ENCODE assay signal across 15 cellular contexts in genomic region chr9:92310562-92310961, GRCh38. TPM values are rescaled to one million over a fixed set of nuclear protein-coding genes. Genes with fewer than 3 reads are reported as not detected.
DNase-seq lines count a peak whose midpoint lies in the region; ATAC-seq and TF ChIP-seq lines count a peak whose summit lies in the region.
"Had no signal": no experiment of that assay in that cellular context is flagged by ENCODE, and none has a peak within 500 bp of the region (broad histone marks: within the 10 kb centered on the region; RNA-seq: fewer than 3 reads in every experiment).

No MANE protein-coding gene starts in this region.

- no peak overlapping the region for H3K56ac ChIP-seq in IMR-90 (ENCODE audit: extremely low read depth, insufficient read depth, low read length)

- H3K36me3 ChIP-seq in IMR-90 (ENCODE audit: control insufficient read depth, insufficient read depth, low read length) = peaks cover 29% of the 10 kb centered on the region
- peaks cover 4% of the 10 kb centered on the region for H3K36me3 ChIP-seq in breast epithelium

- H2AFZ ChIP-seq in IMR-90 (replicated peaks; ENCODE audit: low read length, poor library complexity) = no peak overlapping the region
- H2AFZ ChIP-seq: GM23248 had no signal

- 0 out of 2 replicates have a peak, but pooled peaks cover 6% of the 10 kb centered on the region for H3K9me1 ChIP-seq in IMR-90 (ENCODE audit: insufficient read depth, low read length)

- peaks cover 42% of the 10 kb centered on the region for H3K36me3 Mint-ChIP-seq in memory B cell
- H3K36me3 Mint-ChIP-seq in activated T-helper 2 cell treated with anti-CD3 and anti-CD28 coated beads, Interferon-gamma antibody, Interleukin-2, Interleukin-4, amounts not matched to agents 10 μg/mL and 5 μg/mL and 100 μg/mL, durations not matched to agents 14 hours and 24 hours and 36 hours (ENCODE audit: low read depth) = peaks cover 80% of the 10 kb centered on the region

- H3K4me3 ChIP-seq in IMR-90 (ENCODE audit: insufficient read depth, low read depth, low read length) (no peak overlapping the region), breast epithelium (no peak overlapping the region)
- H3K4me3 ChIP-seq: A549; BLaER1 treated with 17β-estradiol and CSF1 and Interleukin-3, amounts not matched to agents 10 nM and 100 nM; GM23248 had no signal

- no peaks in the 10 kb centered on the region for H3K9me3 Mint-ChIP-seq in memory B cell
- H3K9me3 Mint-ChIP-seq in activated T-helper 2 cell treated with anti-CD3 and anti-CD28 coated beads, Interferon-gamma antibody, Interleukin-2, Interleukin-4, amounts not matched to agents 10 μg/mL and 5 μg/mL and 100 μg/mL, durations not matched to agents 14 hours and 24 hours and 36 hours = no peaks in the 10 kb centered on the region
- H3K9me3 Mint-ChIP-seq: CD4-positive, alpha-beta T cell; IgD-negative memory B cell had no signal

- POLR2A ChIA-PET in IMR-90 (lab: Charles Lee; ENCODE audit: unreplicated experiment) = no interaction called here

- H2BK15ac ChIP-seq in IMR-90 (ENCODE audit: low read depth, low read length) = no peak overlapping the region

- H3K79me1 ChIP-seq in IMR-90 (ENCODE audit: low read depth in 1 of 2, low read length in 2 of 2) = peaks cover 15 to 34% of the 10 kb centered on the region in 2 experiments

- DNase-seq in IMR-90 (peak; percentile 25), epithelial cell of prostate (ENCODE audit: low read depth, low spot score) (no peak), memory B cell (ENCODE audit: low spot score in 2 of 2) (no peak), breast epithelium (ENCODE audit: low spot score in 2 of 2) (no peak), A172 (ENCODE audit: low spot score) (no peak)
- DNase-seq in activated T-helper 2 cell treated with anti-CD3 and anti-CD28 coated beads, Interferon-gamma antibody, Interleukin-2, Interleukin-4, amounts not matched to agents 10 μg/mL and 5 μg/mL and 100 μg/mL, durations not matched to agents 14 hours and 24 hours and 36 hours (ENCODE audit: low spot score) = no peak
- DNase-seq: Caco-2; CD4-positive, alpha-beta T cell; GM23248; HCEC 1CT; KBM-7 had no signal

- H4K8ac ChIP-seq in IMR-90 (ENCODE audit: low read depth in 2 of 2, low read length in 2 of 2) = no peak overlapping the region

- H3K27ac ChIP-seq in IMR-90 (ENCODE audit: insufficient read depth, low read length) (no peak overlapping the region), epithelial cell of prostate (peak overlapping the region; percentile 8), breast epithelium (no peak overlapping the region)
- H3K27ac ChIP-seq: A549; BLaER1 treated with 17β-estradiol and CSF1 and Interleukin-3, amounts not matched to agents 10 nM and 100 nM; GM23248 had no signal

- no peak overlapping the region for H4K91ac ChIP-seq in IMR-90 (ENCODE audit: insufficient read depth, low read depth, low read length)

- H2BK5ac ChIP-seq in IMR-90 (ENCODE audit: low read depth, low read length, poor library complexity, severe bottlenecking) = no peak overlapping the region

- H3K18ac ChIP-seq in IMR-90 (ENCODE audit: low read depth, low read length) = no peak overlapping the region

- ATAC-seq in IMR-90 (ENCODE audit: low read depth) (no peak), memory B cell (ENCODE audit: low read depth) (no peak), HG03565 (IDR thresholded peaks at IDR 0.05; ENCODE audit: unreplicated experiment) (no peak)
- ATAC-seq: A549 had no signal

- peak overlapping the region; percentile 25 for H3K27ac Mint-ChIP-seq in memory B cell
- H3K27ac Mint-ChIP-seq in activated T-helper 2 cell treated with anti-CD3 and anti-CD28 coated beads, Interferon-gamma antibody, Interleukin-2, Interleukin-4, amounts not matched to agents 10 μg/mL and 5 μg/mL and 100 μg/mL, durations not matched to agents 14 hours and 24 hours and 36 hours = no peak overlapping the region
- H3K27ac Mint-ChIP-seq: CD4-positive, alpha-beta T cell; IgD-negative memory B cell had no signal

- H3K9ac ChIP-seq in IMR-90 (ENCODE audit: low read depth, low read length) = no peak overlapping the region
- H3K9ac ChIP-seq: BLaER1 treated with 17β-estradiol and CSF1 and Interleukin-3, amounts not matched to agents 10 nM and 100 nM; GM23248 had no signal

- H2AK9ac ChIP-seq in IMR-90 (replicated peaks; ENCODE audit: low read depth, low read length, poor library complexity) = no peak overlapping the region

- H3K4me2 ChIP-seq in IMR-90 (ENCODE audit: low read depth, low read length) = no peak overlapping the region
- H3K4me2 ChIP-seq: A549 had no signal

- H2BK120ac ChIP-seq in IMR-90 (ENCODE audit: low read depth, low read length) = no peak overlapping the region

- TF ChIP-seq POLR2A in IMR-90 (IDR thresholded peaks at IDR 0.05; ENCODE audit: low read depth, low read length) (no peak), breast epithelium (IDR thresholded peaks at IDR 0.05) (no peak)

- no peak overlapping the region for H3K4me3 Mint-ChIP-seq in memory B cell
- no peak overlapping the region for H3K4me3 Mint-ChIP-seq in activated T-helper 2 cell treated with anti-CD3 and anti-CD28 coated beads, Interferon-gamma antibody, Interleukin-2, Interleukin-4, amounts not matched to agents 10 μg/mL and 5 μg/mL and 100 μg/mL, durations not matched to agents 14 hours and 24 hours and 36 hours (ENCODE audit: low read depth)
- H3K4me3 Mint-ChIP-seq: CD4-positive, alpha-beta T cell; IgD-negative memory B cell had no signal

- intact Hi-C loops in IMR-90 (cut with micrococcal nuclease) = no loop called here
- intact Hi-C loops in breast epithelium (cut with DNase I; ENCODE audit: low total_unique reads) = no loop called here
- intact Hi-C loops in activated T-helper 2 cell treated with anti-CD3 and anti-CD28 coated beads, Interferon-gamma antibody, Interleukin-2, Interleukin-4, amounts not matched to agents 10 μg/mL and 5 μg/mL and 100 μg/mL, durations not matched to agents 14 hours and 24 hours and 36 hours (cut with micrococcal nuclease) = no loop called here

- no peak overlapping the region for H2AK5ac ChIP-seq in IMR-90 (ENCODE audit: low read depth, low read length)

- dilution Hi-C loops in IMR-90 (cut with HindIII; ENCODE audit: low sequenced_read_pairs, unreplicated experiment) = no loop called here

- WGBS in IMR-90 (ENCODE audit: extremely low coverage in 2 of 2, insufficient read length in 1 of 2), 2 experiments = 67% methylated on average over 1 of the region's 3 CpGs; no CpG with 5 or more reads in 1 of the 2 experiments

- no peak for TF ChIP-seq RAD21 in IMR-90 (IDR thresholded peaks at IDR 0.05; ENCODE audit: low read length)

- no peaks in the 10 kb centered on the region; the same call in 1 of the 2 replicates for H4K20me1 ChIP-seq in IMR-90 (ENCODE audit: insufficient read depth, low read length)

- no TSS peak for BruUV-seq in IMR-90 (replicated peaks; lab: Mats Ljungman, UMichigan)

- H3K4ac ChIP-seq in IMR-90 (ENCODE audit: low read depth, low read length) = no peak overlapping the region

- H3K4me1 ChIP-seq in IMR-90 (ENCODE audit: control insufficient read depth, insufficient read depth, low read length) (peaks cover 3% of the 10 kb centered on the region), breast epithelium (no peaks in the 10 kb centered on the region)
- H3K4me1 ChIP-seq: A549, Caco-2 had no signal

- in situ Hi-C loops in IMR-90 (cut with MboI; ENCODE audit: low sequenced_read_pairs) = no loop called here

- no peak overlapping the region for H3K23ac ChIP-seq in IMR-90 (ENCODE audit: low read depth, low read length)

- no peak overlapping the region for H3K14ac ChIP-seq in IMR-90 (replicated peaks; ENCODE audit: low read depth, low read length)

- H3K9me3 ChIP-seq in IMR-90 (ENCODE audit: control insufficient read depth, insufficient read depth, low read length) = no peaks in the 10 kb centered on the region
- no peaks in the 10 kb centered on the region for H3K9me3 ChIP-seq in breast epithelium
- H3K9me3 ChIP-seq: A549, Caco-2 had no signal

- H3K27me3 ChIP-seq in IMR-90 (ENCODE audit: control insufficient read depth, insufficient read depth, low read length) (no peaks in the 10 kb centered on the region), breast epithelium (no peaks in the 10 kb centered on the region)
- H3K27me3 ChIP-seq: BLaER1 treated with 17β-estradiol and CSF1 and Interleukin-3, amounts not matched to agents 10 nM and 100 nM had no signal

- H3K27me3 Mint-ChIP-seq in memory B cell = no peaks in the 10 kb centered on the region
- no peaks in the 10 kb centered on the region for H3K27me3 Mint-ChIP-seq in activated T-helper 2 cell treated with anti-CD3 and anti-CD28 coated beads, Interferon-gamma antibody, Interleukin-2, Interleukin-4, amounts not matched to agents 10 μg/mL and 5 μg/mL and 100 μg/mL, durations not matched to agents 14 hours and 24 hours and 36 hours (ENCODE audit: low read depth)
- H3K27me3 Mint-ChIP-seq: CD4-positive, alpha-beta T cell; IgD-negative memory B cell had no signal

- peaks cover 18% of the 10 kb centered on the region for H3K4me1 Mint-ChIP-seq in memory B cell
- H3K4me1 Mint-ChIP-seq in activated T-helper 2 cell treated with anti-CD3 and anti-CD28 coated beads, Interferon-gamma antibody, Interleukin-2, Interleukin-4, amounts not matched to agents 10 μg/mL and 5 μg/mL and 100 μg/mL, durations not matched to agents 14 hours and 24 hours and 36 hours (ENCODE audit: low read depth) = peaks cover 30% of the 10 kb centered on the region

- H4K5ac ChIP-seq in IMR-90 (ENCODE audit: low read depth, low read length) = no peak overlapping the region

- CTCF ChIA-PET in IMR-90 (lab: Yijun Ruan, JAX) = interaction anchor here (1.0 kb wide), 1 partner anchor 11 kb away, joined by 3 read pairs; no protein-coding TSS in a partner anchor

- TF ChIP-seq CTCF in IMR-90 (conservative IDR thresholded peaks at IDR 0.05; ENCODE audit: low read depth, low read length) (no peak), breast epithelium (IDR thresholded peaks at IDR 0.05) (no peak)

- no peak overlapping the region for H2BK20ac ChIP-seq in IMR-90 (ENCODE audit: low read depth, low read length)

RNA-seq across cellular contexts. Expression of gene NOL8, which starts 14.6 kb away (rescaled TPM):
- total RNA-seq in IMR-90 (2012; rRNA removed) = 18.3 and 23.6 TPM in 2 replicates
- polyA plus RNA-seq in IMR-90 (2012; rRNA removed) = 7.4 and 10.1 TPM in 2 replicates
- 0.81 and 1.8 TPM in 2 replicates for polyA plus RNA-seq in IMR-90 (2012; cell fraction: cytosol; rRNA removed)
- polyA plus RNA-seq in IMR-90 (2012; cell fraction: nucleus; rRNA removed; ENCODE audit: low replicate concordance) = 1.8 and 19.2 TPM in 2 replicates
- total RNA-seq in breast epithelium = 10 to 100 TPM; 31.2 to 66.6 (median 49.8) TPM
- 28.6 and 29.5 TPM in 2 replicates for total RNA-seq in A172 (2014; rRNA removed; shearing (Covaris generic))
- total RNA-seq in activated T-helper 2 cell treated with anti-CD3 and anti-CD28 coated beads, Interferon-gamma antibody, Interleukin-2, Interleukin-4, amounts not matched to agents 10 μg/mL and 5 μg/mL and 100 μg/mL, durations not matched to agents 14 hours and 24 hours and 36 hours = 73.2 and 75.5 TPM in 2 replicates

RNA-seq across cellular contexts. Expression of gene CENPP, which starts 15.2 kb away (rescaled TPM):
- total RNA-seq in IMR-90 (2012; rRNA removed) = 1.4 and 3.6 TPM in 2 replicates
- 0.90 and 2.0 TPM in 2 replicates for polyA plus RNA-seq in IMR-90 (2012; rRNA removed)
- polyA plus RNA-seq in IMR-90 (2012; cell fraction: cytosol; rRNA removed) = 0.32 and 0.49 TPM in 2 replicates
- polyA plus RNA-seq in IMR-90 (2012; cell fraction: nucleus; rRNA removed; ENCODE audit: low replicate concordance) = 1.2 TPM in 2 replicates
- 1 to 10 TPM; 3.9 to 6.1 (median 4.5) TPM for total RNA-seq in breast epithelium
- total RNA-seq in A172 (2014; rRNA removed; shearing (Covaris generic)) = 11.6 and 19.0 TPM in 2 replicates
- 19.2 and 21.0 TPM in 2 replicates for total RNA-seq in activated T-helper 2 cell treated with anti-CD3 and anti-CD28 coated beads, Interferon-gamma antibody, Interleukin-2, Interleukin-4, amounts not matched to agents 10 μg/mL and 5 μg/mL and 100 μg/mL, durations not matched to agents 14 hours and 24 hours and 36 hours

RNA-seq across cellular contexts. Expression of gene IARS1, which starts 17.1 kb away (rescaled TPM):
- total RNA-seq in IMR-90 (2012; rRNA removed) (383 and 414 TPM in 2 replicates), breast epithelium (100 to 1,000 TPM in 2 of 3 donors, 10 to 100 TPM in 1; 56.5 to 111 (median 111) TPM)
- polyA plus RNA-seq in IMR-90 (2012; rRNA removed) = 64.1 and 85.3 TPM in 2 replicates
- 24.0 and 35.8 TPM in 2 replicates for polyA plus RNA-seq in IMR-90 (2012; cell fraction: cytosol; rRNA removed)
- 24.1 and 176 TPM in 2 replicates for polyA plus RNA-seq in IMR-90 (2012; cell fraction: nucleus; rRNA removed; ENCODE audit: low replicate concordance)
- total RNA-seq in A172 (2014; rRNA removed; shearing (Covaris generic)) = 204 and 212 TPM in 2 replicates
- 177 and 186 TPM in 2 replicates for total RNA-seq in activated T-helper 2 cell treated with anti-CD3 and anti-CD28 coated beads, Interferon-gamma antibody, Interleukin-2, Interleukin-4, amounts not matched to agents 10 μg/mL and 5 μg/mL and 100 μg/mL, durations not matched to agents 14 hours and 24 hours and 36 hours
